In genomic region chr11:76785513-76785912, GRCh38 we compare ENCODE assay signal across 1 cellular context.
TF ChIP-seq lines count a peak whose summit lies in the region.

No MANE protein-coding gene starts in this region.

TF ChIP-seq in H1, 55 proteins besides CTCF, POLR2A, EP300 and RAD21 (continued from another document):
- TF ChIP-seq USF2 (IDR thresholded peaks at IDR 0.05; ENCODE audit: low read length) (no peak), JUN (IDR thresholded peaks at IDR 0.05; ENCODE audit: low read depth, low read length) (no peak), TAF1 (IDR thresholded peaks at IDR 0.05; ENCODE audit: low read depth, low read length) (no peak), RFX5 (IDR thresholded peaks at IDR 0.05; ENCODE audit: borderline replicate concordance, low read depth, low read length) (no peak)
TF ChIP-seq in H1: peak in this region for 0.
